12 cellular contexts compared by ENCODE assay signal in the genomic region with DNA sequence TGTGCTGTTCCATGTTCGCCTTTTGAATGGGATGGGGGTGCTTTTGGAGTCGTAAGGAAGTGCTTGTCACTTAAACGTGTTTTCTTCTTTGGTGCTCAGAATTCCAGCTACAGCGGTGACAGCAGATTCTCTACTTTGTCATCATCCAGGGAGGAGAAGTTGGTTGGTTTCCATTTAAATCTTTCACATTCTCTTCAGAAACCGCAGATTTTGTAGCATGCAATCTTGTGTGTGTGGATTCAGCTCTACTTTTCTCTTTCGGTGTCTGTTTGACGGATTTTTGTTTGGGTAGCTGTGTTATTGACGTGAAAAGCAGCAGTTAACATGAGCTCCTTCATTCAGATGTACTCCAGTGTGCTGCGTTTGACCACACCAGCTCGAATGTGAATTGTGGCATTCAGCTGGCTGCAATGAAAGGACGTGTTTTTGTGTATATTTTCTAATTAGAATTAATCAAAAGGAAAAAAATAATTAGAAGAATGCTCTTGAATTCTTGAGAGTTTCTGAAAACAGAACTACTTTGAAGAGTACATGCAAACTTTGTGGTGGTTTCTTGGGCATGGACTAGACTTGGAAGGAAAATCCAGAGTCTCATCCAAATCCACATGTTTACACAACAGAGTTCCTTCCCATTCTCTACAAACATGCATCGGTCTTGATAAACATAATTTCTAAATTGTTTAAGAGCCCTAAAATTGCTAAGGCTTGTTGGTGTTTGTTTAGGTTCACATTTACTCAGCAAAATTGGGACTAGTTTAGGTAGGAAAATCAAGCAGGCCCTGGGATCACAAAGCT.
DNase-seq lines count a peak whose midpoint lies in the region; ATAC-seq, FAIRE-seq and TF ChIP-seq lines count a peak whose summit lies in the region.
"Had no signal": no experiment of that assay in that cellular context is flagged by ENCODE, and none has a peak within 500 bp of the region (broad histone marks: within the 10 kb centered on the region; RNA-seq: fewer than 3 reads in every experiment).

No MANE protein-coding gene starts in this region.

- peaks cover 94% of the 10 kb centered on the region for H3K79me2 ChIP-seq in mammary epithelial cell (ENCODE audit: insufficient read depth, low read length)
- H3K79me2 ChIP-seq in Karpas-422 (ENCODE audit: low read length): no peaks in the 10 kb centered on the region

- CTCF ChIA-PET in MCF 10A (lab: Yijun Ruan, JAX) (interaction anchor here (1.3 to 8.2 kb wide), 4 partner anchors 13 to 58 kb away, joined by 4 to 63 read pairs (median 28); no protein-coding TSS in a partner anchor), mammary epithelial cell (lab: Charles Lee; ENCODE audit: low non-redundant PET) (no interaction called here)

- peaks cover 13% of the 10 kb centered on the region for H3K36me3 ChIP-seq in mammary epithelial cell (ENCODE audit: insufficient read depth, low read length)
- H3K36me3 ChIP-seq in transverse colon: no peaks in the 10 kb centered on the region
- H3K36me3 ChIP-seq in Karpas-422 (ENCODE audit: insufficient read depth, low read length): no peaks in the 10 kb centered on the region
- H3K36me3 ChIP-seq in pancreas: no peaks in the 10 kb centered on the region
- H3K36me3 ChIP-seq: WERI-Rb-1 had no signal

- H3K27ac ChIP-seq in mammary epithelial cell (ENCODE audit: insufficient read depth, low read depth, low read length) (no peak overlapping the region), VCaP (peak overlapping the region; percentile 100), transverse colon (peak overlapping the region; percentile 73 to 86 (median 82)), Karpas-422 (ENCODE audit: low read length) (no peak overlapping the region), pancreas (no peak overlapping the region)
- H3K27ac ChIP-seq: WERI-Rb-1 had no signal

- BruUV-seq in MCF 10A (replicated peaks; lab: Mats Ljungman, UMichigan): no TSS peak
- no TSS peak for BruUV-seq in mammary epithelial cell (replicated peaks; lab: Mats Ljungman, UMichigan)

- peaks cover 24% of the 10 kb centered on the region for H3K4me1 ChIP-seq in mammary epithelial cell (ENCODE audit: insufficient read depth, low read length)
- peaks cover 41 to 99% (median 70%) of the 10 kb centered on the region in 4 donors for H3K4me1 ChIP-seq in transverse colon
- no peaks in the 10 kb centered on the region; the same call in 1 of the 2 replicates for H3K4me1 ChIP-seq in Karpas-422 (ENCODE audit: low read length)
- peaks cover 18 to 36% (median 30%) of the 10 kb centered on the region in 3 donors for H3K4me1 ChIP-seq in pancreas

- H3K27me3 ChIP-seq in mammary epithelial cell (ENCODE audit: insufficient read depth, low read length) (no peaks in the 10 kb centered on the region), transverse colon (no peaks in the 10 kb centered on the region), Karpas-422 (ENCODE audit: low read length) (no peaks in the 10 kb centered on the region), pancreas (no peaks in the 10 kb centered on the region)

- POLR2A ChIA-PET in MCF 10A (lab: Yijun Ruan, JAX): interaction anchor here (0.8 to 15.3 kb wide), 6 partner anchors 35 to 332 kb away, joined by 3 to 148 read pairs (median 6); no protein-coding TSS in a partner anchor

- H3K9ac ChIP-seq in mammary epithelial cell (ENCODE audit: insufficient read depth, low read length) (no peak overlapping the region), Karpas-422 (ENCODE audit: low read length) (no peak overlapping the region)

- no peak for TF ChIP-seq POLR2A in transverse colon (IDR thresholded peaks at IDR 0.05)

- H3K4me1 Mint-ChIP-seq in MCF 10A (ENCODE audit: insufficient read depth, unreplicated experiment) (peaks cover 48% of the 10 kb centered on the region), immature natural killer cell (peaks cover 75 to 91% of the 10 kb centered on the region in 2 donors)

- dilution Hi-C loops in mammary epithelial cell (cut with HindIII; ENCODE audit: low sequenced_read_pairs): no loop called here

- H3K9me3 Mint-ChIP-seq in MCF 10A (ENCODE audit: unreplicated experiment) (no peaks in the 10 kb centered on the region), immature natural killer cell (no peaks in the 10 kb centered on the region)

- no peak for TF ChIP-seq CTCF in MCF 10A (IDR thresholded peaks at IDR 0.05; ENCODE audit: unreplicated experiment)
- TF ChIP-seq CTCF in mammary epithelial cell (conservative IDR thresholded peaks at IDR 0.05 in 1 of 2, IDR thresholded peaks at IDR 0.05 in 1 of 2; ENCODE audit: extremely low read depth in 1 of 2, insufficient read depth in 1 of 2, low read depth in 1 of 2, low read length in 2 of 2): no peak
- no peak for TF ChIP-seq CTCF in VCaP (conservative IDR thresholded peaks at IDR 0.05)
- TF ChIP-seq CTCF in transverse colon (IDR thresholded peaks at IDR 0.05): no peak
- no peak for TF ChIP-seq CTCF in pancreas (IDR thresholded peaks at IDR 0.05)

- ATAC-seq in pancreas: no peak

- H3K36me3 Mint-ChIP-seq in MCF 10A (ENCODE audit: insufficient read depth, unreplicated experiment): peaks cover 46% of the 10 kb centered on the region
- no peaks in the 10 kb centered on the region for H3K36me3 Mint-ChIP-seq in immature natural killer cell

- no peak for DNase-seq in MCF 10A (ENCODE audit: unreplicated experiment)
- DNase-seq in mammary epithelial cell: no peak
- no peak for DNase-seq in immature natural killer cell
- DNase-seq in transverse colon: no peak
- DNase-seq in Karpas-422: no peak
- no peak for DNase-seq in pancreas
- no peak for DNase-seq in NCI-H2081 (lab: John Stamatoyannopoulos, UW)
- DNase-seq: DND-41, NCI-H2029, WERI-Rb-1 had no signal

- no peak for TF ChIP-seq EP300 in transverse colon (IDR thresholded peaks at IDR 0.05; ENCODE audit: low read depth)

- H3K4me3 ChIP-seq in mammary epithelial cell (replicated peaks in 1 of 3; ENCODE audit: insufficient read depth in 1 of 3, low read depth in 2 of 3, low read length in 3 of 3) (no peak overlapping the region), transverse colon (no peak overlapping the region), Karpas-422 (ENCODE audit: low read length) (no peak overlapping the region), pancreas (no peak overlapping the region)

- H4K20me1 ChIP-seq in mammary epithelial cell (ENCODE audit: insufficient read depth, low read length) (peaks cover 5% of the 10 kb centered on the region), Karpas-422 (ENCODE audit: insufficient read depth, low read depth, low read length) (peaks cover 25% of the 10 kb centered on the region)

- H3K9me3 ChIP-seq in mammary epithelial cell (replicated peaks; ENCODE audit: insufficient read depth, low read length) (no peaks in the 10 kb centered on the region), transverse colon (no peaks in the 10 kb centered on the region), Karpas-422 (ENCODE audit: low read length) (no peaks in the 10 kb centered on the region), pancreas (no peaks in the 10 kb centered on the region)

- no peak for FAIRE-seq in pancreas (lab: Jason Lieb, UNC)
- FAIRE-seq: GM12891 had no signal

- H3K27me3 Mint-ChIP-seq in MCF 10A (ENCODE audit: insufficient read depth, unreplicated experiment) (no peaks in the 10 kb centered on the region), immature natural killer cell (ENCODE audit: low read depth in 3 of 3) (peaks cover 0 to 18% (median 2%) of the 10 kb centered on the region in 3 donors)

- H3K9me2 ChIP-seq in Karpas-422 (replicated peaks; ENCODE audit: insufficient read depth, low read length): no peaks in the 10 kb centered on the region

- WGBS in mammary epithelial cell (ENCODE audit: low coverage, missing lambda C conversion rate): 95% methylated on average over 12 of the region's 12 CpGs
- 72 to 83% methylated on average over 12 of the region's 12 CpGs for WGBS in transverse colon (ENCODE audit: low coverage in 1 of 2), 2 donors
- 85 to 86% methylated on average over 12 of the region's 12 CpGs for WGBS in pancreas, 2 donors

- H3K4me2 ChIP-seq in mammary epithelial cell (ENCODE audit: insufficient read depth, low read depth, low read length) (no peak overlapping the region), Karpas-422 (ENCODE audit: low read depth, low read length, poor library complexity, severe bottlenecking) (no peak overlapping the region)

- in situ Hi-C loops in mammary epithelial cell (cut with MboI; ENCODE audit: low sequenced_read_pairs in 2 of 2) (loop anchor here in 1 of 2 donors (25.0 kb wide), 1 partner anchor 143 kb away; a partner anchor contains a TSS), transverse colon (cut with MboI; ENCODE audit: low pct_ligation_motif_present in 1 of 4, low pct_unique_long_range_greater_than_20kb in 1 of 4, low sequenced_read_pairs in 3 of 4) (loop anchor here in 1 of 4 donors (25.0 kb wide), 1 partner anchor 143 kb away; a partner anchor contains a TSS)

- H3K4me3 Mint-ChIP-seq in MCF 10A (ENCODE audit: unreplicated experiment) (no peak overlapping the region), immature natural killer cell (peak overlapping the region in 1 of 5 donors; percentile 42)

- H2AFZ ChIP-seq in mammary epithelial cell (ENCODE audit: low read depth, low read length) (no peak overlapping the region), Karpas-422 (ENCODE audit: low read length) (no peak overlapping the region)

- H3K27ac Mint-ChIP-seq in MCF 10A (ENCODE audit: low read depth, unreplicated experiment) (peak overlapping the region; percentile 73), immature natural killer cell (peak overlapping the region in 5 of 6 donors; percentile 2 to 69 (median 68))

- intact Hi-C loops in MCF 10A (cut with micrococcal nuclease): no loop called here
- intact Hi-C loops in mammary epithelial cell (cut with micrococcal nuclease): no loop called here
- intact Hi-C loops in transverse colon (cut with DNase I; ENCODE audit: low total_unique reads): no loop called here
- intact Hi-C loops in pancreas (cut with DNase I): no loop called here

Comparison
In these comparisons a context has a peak if more than half of its experiments do, and no peak if none do; other contexts are left out.
1. H3K27ac ChIP-seq: peak in VCaP (single experiment) and transverse colon (4 of 4); none in mammary epithelial cell (single experiment), Karpas-422 (single experiment) and pancreas (0 of 4).